1 cellular context compared by ENCODE assay signal in the genomic region with DNA sequence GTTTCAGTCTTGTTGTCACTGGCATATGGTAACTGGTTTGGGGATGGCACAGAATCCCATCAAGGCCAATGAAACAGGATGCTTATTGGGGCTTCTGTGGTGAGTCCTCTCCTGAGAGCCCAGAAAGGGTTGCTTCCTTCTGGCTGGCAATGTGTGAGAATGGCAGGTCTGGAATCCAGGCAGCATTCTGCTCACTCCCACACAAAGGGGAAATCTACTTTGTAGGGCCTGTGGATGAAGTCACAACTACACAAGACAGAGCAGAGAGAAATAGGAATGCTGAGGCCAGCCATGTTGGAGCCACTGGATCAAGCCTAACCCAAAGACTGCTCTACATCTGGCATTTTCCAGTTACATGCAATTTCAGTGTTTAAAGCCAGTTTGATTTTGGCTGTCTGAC.
TF ChIP-seq lines count a peak whose summit lies in the region.

No MANE protein-coding gene starts in this region.

TF ChIP-seq in GM23338, 12 proteins besides CTCF, POLR2A, EP300 and RAD21 (continued from another document):
- TF ChIP-seq, protein P1, sequence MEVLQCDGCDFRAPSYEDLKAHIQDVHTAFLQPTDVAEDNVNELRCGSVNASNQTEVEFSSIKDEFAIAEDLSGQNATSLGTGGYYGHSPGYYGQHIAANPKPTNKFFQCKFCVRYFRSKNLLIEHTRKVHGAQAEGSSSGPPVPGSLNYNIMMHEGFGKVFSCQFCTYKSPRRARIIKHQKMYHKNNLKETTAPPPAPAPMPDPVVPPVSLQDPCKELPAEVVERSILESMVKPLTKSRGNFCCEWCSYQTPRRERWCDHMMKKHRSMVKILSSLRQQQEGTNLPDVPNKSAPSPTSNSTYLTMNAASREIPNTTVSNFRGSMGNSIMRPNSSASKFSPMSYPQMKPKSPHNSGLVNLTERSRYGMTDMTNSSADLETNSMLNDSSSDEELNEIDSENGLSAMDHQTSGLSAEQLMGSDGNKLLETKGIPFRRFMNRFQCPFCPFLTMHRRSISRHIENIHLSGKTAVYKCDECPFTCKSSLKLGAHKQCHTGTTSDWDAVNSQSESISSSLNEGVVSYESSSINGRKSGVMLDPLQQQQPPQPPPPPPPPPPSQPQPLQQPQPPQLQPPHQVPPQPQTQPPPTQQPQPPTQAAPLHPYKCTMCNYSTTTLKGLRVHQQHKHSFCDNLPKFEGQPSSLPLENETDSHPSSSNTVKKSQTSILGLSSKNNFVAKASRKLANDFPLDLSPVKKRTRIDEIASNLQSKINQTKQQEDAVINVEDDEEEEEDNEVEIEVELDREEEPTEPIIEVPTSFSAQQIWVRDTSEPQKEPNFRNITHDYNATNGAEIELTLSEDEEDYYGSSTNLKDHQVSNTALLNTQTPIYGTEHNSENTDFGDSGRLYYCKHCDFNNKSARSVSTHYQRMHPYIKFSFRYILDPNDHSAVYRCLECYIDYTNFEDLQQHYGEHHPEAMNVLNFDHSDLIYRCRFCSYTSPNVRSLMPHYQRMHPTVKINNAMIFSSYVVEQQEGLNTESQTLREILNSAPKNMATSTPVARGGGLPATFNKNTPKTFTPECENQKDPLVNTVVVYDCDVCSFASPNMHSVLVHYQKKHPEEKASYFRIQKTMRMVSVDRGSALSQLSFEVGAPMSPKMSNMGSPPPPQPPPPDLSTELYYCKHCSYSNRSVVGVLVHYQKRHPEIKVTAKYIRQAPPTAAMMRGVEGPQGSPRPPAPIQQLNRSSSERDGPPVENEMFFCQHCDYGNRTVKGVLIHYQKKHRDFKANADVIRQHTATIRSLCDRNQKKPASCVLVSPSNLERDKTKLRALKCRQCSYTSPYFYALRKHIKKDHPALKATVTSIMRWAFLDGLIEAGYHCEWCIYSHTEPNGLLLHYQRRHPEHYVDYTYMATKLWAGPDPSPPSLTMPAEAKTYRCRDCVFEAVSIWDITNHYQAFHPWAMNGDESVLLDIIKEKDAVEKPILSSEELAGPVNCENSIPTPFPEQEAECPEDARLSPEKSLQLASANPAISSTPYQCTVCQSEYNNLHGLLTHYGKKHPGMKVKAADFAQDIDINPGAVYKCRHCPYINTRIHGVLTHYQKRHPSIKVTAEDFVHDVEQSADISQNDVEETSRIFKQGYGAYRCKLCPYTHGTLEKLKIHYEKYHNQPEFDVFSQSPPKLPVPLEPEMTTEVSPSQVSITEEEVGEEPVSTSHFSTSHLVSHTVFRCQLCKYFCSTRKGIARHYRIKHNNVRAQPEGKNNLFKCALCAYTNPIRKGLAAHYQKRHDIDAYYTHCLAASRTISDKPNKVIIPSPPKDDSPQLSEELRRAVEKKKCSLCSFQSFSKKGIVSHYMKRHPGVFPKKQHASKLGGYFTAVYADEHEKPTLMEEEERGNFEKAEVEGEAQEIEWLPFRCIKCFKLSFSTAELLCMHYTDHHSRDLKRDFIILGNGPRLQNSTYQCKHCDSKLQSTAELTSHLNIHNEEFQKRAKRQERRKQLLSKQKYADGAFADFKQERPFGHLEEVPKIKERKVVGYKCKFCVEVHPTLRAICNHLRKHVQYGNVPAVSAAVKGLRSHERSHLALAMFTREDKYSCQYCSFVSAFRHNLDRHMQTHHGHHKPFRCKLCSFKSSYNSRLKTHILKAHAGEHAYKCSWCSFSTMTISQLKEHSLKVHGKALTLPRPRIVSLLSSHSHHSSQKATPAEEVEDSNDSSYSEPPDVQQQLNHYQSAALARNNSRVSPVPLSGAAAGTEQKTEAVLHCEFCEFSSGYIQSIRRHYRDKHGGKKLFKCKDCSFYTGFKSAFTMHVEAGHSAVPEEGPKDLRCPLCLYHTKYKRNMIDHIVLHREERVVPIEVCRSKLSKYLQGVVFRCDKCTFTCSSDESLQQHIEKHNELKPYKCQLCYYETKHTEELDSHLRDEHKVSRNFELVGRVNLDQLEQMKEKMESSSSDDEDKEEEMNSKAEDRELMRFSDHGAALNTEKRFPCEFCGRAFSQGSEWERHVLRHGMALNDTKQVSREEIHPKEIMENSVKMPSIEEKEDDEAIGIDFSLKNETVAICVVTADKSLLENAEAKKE (CRISPR knock-in tag; IDR thresholded peaks at IDR 0.05): no peak
- no peak for TF ChIP-seq NANOG (IDR thresholded peaks at IDR 0.05; ENCODE audit: borderline replicate concordance)
- TF ChIP-seq, protein P2, sequence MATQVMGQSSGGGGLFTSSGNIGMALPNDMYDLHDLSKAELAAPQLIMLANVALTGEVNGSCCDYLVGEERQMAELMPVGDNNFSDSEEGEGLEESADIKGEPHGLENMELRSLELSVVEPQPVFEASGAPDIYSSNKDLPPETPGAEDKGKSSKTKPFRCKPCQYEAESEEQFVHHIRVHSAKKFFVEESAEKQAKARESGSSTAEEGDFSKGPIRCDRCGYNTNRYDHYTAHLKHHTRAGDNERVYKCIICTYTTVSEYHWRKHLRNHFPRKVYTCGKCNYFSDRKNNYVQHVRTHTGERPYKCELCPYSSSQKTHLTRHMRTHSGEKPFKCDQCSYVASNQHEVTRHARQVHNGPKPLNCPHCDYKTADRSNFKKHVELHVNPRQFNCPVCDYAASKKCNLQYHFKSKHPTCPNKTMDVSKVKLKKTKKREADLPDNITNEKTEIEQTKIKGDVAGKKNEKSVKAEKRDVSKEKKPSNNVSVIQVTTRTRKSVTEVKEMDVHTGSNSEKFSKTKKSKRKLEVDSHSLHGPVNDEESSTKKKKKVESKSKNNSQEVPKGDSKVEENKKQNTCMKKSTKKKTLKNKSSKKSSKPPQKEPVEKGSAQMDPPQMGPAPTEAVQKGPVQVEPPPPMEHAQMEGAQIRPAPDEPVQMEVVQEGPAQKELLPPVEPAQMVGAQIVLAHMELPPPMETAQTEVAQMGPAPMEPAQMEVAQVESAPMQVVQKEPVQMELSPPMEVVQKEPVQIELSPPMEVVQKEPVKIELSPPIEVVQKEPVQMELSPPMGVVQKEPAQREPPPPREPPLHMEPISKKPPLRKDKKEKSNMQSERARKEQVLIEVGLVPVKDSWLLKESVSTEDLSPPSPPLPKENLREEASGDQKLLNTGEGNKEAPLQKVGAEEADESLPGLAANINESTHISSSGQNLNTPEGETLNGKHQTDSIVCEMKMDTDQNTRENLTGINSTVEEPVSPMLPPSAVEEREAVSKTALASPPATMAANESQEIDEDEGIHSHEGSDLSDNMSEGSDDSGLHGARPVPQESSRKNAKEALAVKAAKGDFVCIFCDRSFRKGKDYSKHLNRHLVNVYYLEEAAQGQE (IDR thresholded peaks at IDR 0.05; ENCODE audit: unreplicated experiment): no peak
